8 cellular contexts compared by ENCODE assay signal in genomic region chr5:141604318-141604717, GRCh38. TPM values are rescaled to one million over a fixed set of nuclear protein-coding genes. Genes with fewer than 3 reads are reported as not detected.
DNase-seq lines count a peak whose midpoint lies in the region; ATAC-seq, FAIRE-seq and TF ChIP-seq lines count a peak whose summit lies in the region.

No MANE protein-coding gene starts in this region.

- TF ChIP-seq EP300 in H1 (IDR thresholded peaks at IDR 0.05; ENCODE audit: borderline replicate concordance in 1 of 2, low read depth in 2 of 2, low read length in 2 of 2), result no peak

- no peak overlapping the region for H2BK15ac ChIP-seq in H1 (ENCODE audit: low read length)

- peaks cover 33% of the 10 kb centered on the region for H3K36me3 ChIP-seq in RWPE2 (ENCODE audit: low read depth)
- no peaks in the 10 kb centered on the region for H3K36me3 ChIP-seq in H1 (ENCODE audit: control insufficient read depth in 2 of 4, insufficient read depth in 4 of 4, low read length in 3 of 4)

- CTCF ChIA-PET in H1 (lab: Charles Lee; ENCODE audit: partially characterized antibody), result interaction anchor here (0.9 to 4.0 kb wide), 3 partner anchors 10 to 15 kb away, joined by 3 to 41 read pairs (median 19); partner anchors contain the start of gene DIAPH1

- TF ChIP-seq RAD21 in H1 (IDR thresholded peaks at IDR 0.05 in 1 of 2, conservative IDR thresholded peaks at IDR 0.05 in 1 of 2; ENCODE audit: low read depth in 2 of 2, low read length in 2 of 2), result no peak

- H3K79me2 ChIP-seq in H1 (ENCODE audit: control insufficient read depth in 1 of 2, insufficient read depth in 2 of 2, low read length in 2 of 2), result peaks cover 9 to 94% of the 10 kb centered on the region in 2 experiments; a peak in 3 of 4 replicates

- peaks cover 72% of the 10 kb centered on the region for H3K4me1 Mint-ChIP-seq in activated CD4-positive, alpha-beta T cell treated with anti-CD3 and anti-CD28 coated beads, Interleukin-2, amount 10 ng/mL, durations not matched to agents 24 days and 14 days
- H3K4me1 Mint-ChIP-seq in naive B cell, result peaks cover 56 to 75% (median 60%) of the 10 kb centered on the region in 3 donors

- H3K4me2 ChIP-seq in H1 (ENCODE audit: insufficient read depth in 1 of 2, low read depth in 2 of 2, low read length in 2 of 2), result no peak overlapping the region

- H3K4me3 Mint-ChIP-seq in activated CD4-positive, alpha-beta T cell treated with anti-CD3 and anti-CD28 coated beads, Interleukin-2, amount 10 ng/mL, durations not matched to agents 24 days and 14 days, result peak overlapping the region; percentile 70
- H3K4me3 Mint-ChIP-seq in naive B cell, result peak overlapping the region in 7 of 8 donors; percentile 54 to 77 (median 69)

- H3K36me3 Mint-ChIP-seq in activated CD4-positive, alpha-beta T cell treated with anti-CD3 and anti-CD28 coated beads, Interleukin-2, amount 10 ng/mL, durations not matched to agents 24 days and 14 days (ENCODE audit: low read depth), result peaks cover 15% of the 10 kb centered on the region
- no peaks in the 10 kb centered on the region for H3K36me3 Mint-ChIP-seq in naive B cell

- no peak for TF ChIP-seq CTCF in RWPE2 (IDR thresholded peaks at IDR 0.05; ENCODE audit: poor library complexity, severe bottlenecking)
- no peak for TF ChIP-seq CTCF in H1 (IDR thresholded peaks at IDR 0.05; ENCODE audit: control extremely low read depth in 1 of 3, insufficient read depth in 1 of 3, low read depth in 1 of 3, low read length in 3 of 3)

- intact Hi-C loops in activated CD4-positive, alpha-beta T cell treated with anti-CD3 and anti-CD28 coated beads, Interleukin-2, amount 10 ng/mL, durations not matched to agents 24 days and 14 days (cut with micrococcal nuclease), result no loop called here

- H4K8ac ChIP-seq in H1 (ENCODE audit: extremely low read depth, insufficient read depth, low read length), result no peak overlapping the region

- H3K14ac ChIP-seq in H1 (ENCODE audit: insufficient read length), result no peak overlapping the region

- H4K5ac ChIP-seq in H1 (ENCODE audit: insufficient read length, low read depth, low read length), result no peak overlapping the region

- H3K79me1 ChIP-seq in H1 (ENCODE audit: low read depth, low read length), result peaks cover 7% of the 10 kb centered on the region

- H3K56ac ChIP-seq in H1 (replicated peaks; ENCODE audit: insufficient read length, low read depth, low read length), result no peak overlapping the region

- no peak overlapping the region for H2BK20ac ChIP-seq in H1 (ENCODE audit: low read length)

- H3K27ac ChIP-seq in RWPE2 (ENCODE audit: poor library complexity, severe bottlenecking) (peak overlapping the region; percentile 75), H1 (ENCODE audit: low read depth, low read length) (no peak overlapping the region)

- WGBS in H1 (ENCODE audit: extremely low coverage in 1 of 2, insufficient coverage in 1 of 2, insufficient read length in 1 of 2, insufficient replicate concordance in 2 of 2, low coverage in 1 of 2, low lambda C conversion rate in 2 of 2, missing lambda C conversion rate in 1 of 2), 2 experiments, result 87% methylated on average over 3 of the region's 3 CpGs; no CpG with 5 or more reads in 1 of the 2 experiments

- no peak overlapping the region for H3K18ac ChIP-seq in H1 (ENCODE audit: extremely low read depth, low read length)

- no peak overlapping the region for H2BK5ac ChIP-seq in H1 (ENCODE audit: low read depth, low read length)

- H4K91ac ChIP-seq in H1 (replicated peaks; ENCODE audit: insufficient read length, low read length), result no peak overlapping the region

- no peaks in the 10 kb centered on the region for H3K9me3 ChIP-seq in RWPE2 (ENCODE audit: severe bottlenecking)
- no peaks in the 10 kb centered on the region for H3K9me3 ChIP-seq in H1 (ENCODE audit: insufficient read depth in 2 of 2, low read depth in 1 of 2, low read length in 1 of 2)

- H3K9me3 Mint-ChIP-seq in activated CD4-positive, alpha-beta T cell treated with anti-CD3 and anti-CD28 coated beads, Interleukin-2, amount 10 ng/mL, durations not matched to agents 24 days and 14 days, result no peaks in the 10 kb centered on the region
- no peaks in the 10 kb centered on the region for H3K9me3 Mint-ChIP-seq in naive B cell

- H3K4me1 ChIP-seq in RWPE2 (ENCODE audit: insufficient read depth, poor library complexity, severe bottlenecking), result peaks cover 51% of the 10 kb centered on the region
- H3K4me1 ChIP-seq in H1 (replicated peaks in 1 of 4; ENCODE audit: control insufficient read depth in 3 of 4, insufficient read depth in 4 of 4, low read length in 3 of 4), result no peaks in the 10 kb centered on the region; a peak in 1 of 7 replicates

- peak; percentile 98 for ATAC-seq in RWPE2 (ENCODE audit: low read depth)
- ATAC-seq in naive B cell (ENCODE audit: low read depth in 2 of 2), result no peak
- no peak for ATAC-seq in GM21723 (IDR thresholded peaks at IDR 0.05; ENCODE audit: unreplicated experiment)
- no peak for ATAC-seq in GM18907 (IDR thresholded peaks at IDR 0.05; ENCODE audit: unreplicated experiment)

- no peaks in the 10 kb centered on the region for H3K27me3 Mint-ChIP-seq in activated CD4-positive, alpha-beta T cell treated with anti-CD3 and anti-CD28 coated beads, Interleukin-2, amount 10 ng/mL, durations not matched to agents 24 days and 14 days
- no peaks in the 10 kb centered on the region for H3K27me3 Mint-ChIP-seq in naive B cell

- H2BK12ac ChIP-seq in H1 (ENCODE audit: low read depth, low read length), result no peak overlapping the region

- H3K4me3 ChIP-seq in RWPE2 (ENCODE audit: severe bottlenecking), result no peak overlapping the region
- H3K4me3 ChIP-seq in H1 (ENCODE audit: extremely low read depth in 1 of 4, insufficient read depth in 2 of 4, low read depth in 3 of 4, low read length in 4 of 4), result no peak overlapping the region

- H3K27me3 ChIP-seq in RWPE2 (ENCODE audit: insufficient read depth, poor library complexity, severe bottlenecking), result no peaks in the 10 kb centered on the region
- no peaks in the 10 kb centered on the region for H3K27me3 ChIP-seq in H1 (replicated peaks in 1 of 4; ENCODE audit: control insufficient read depth in 3 of 4, extremely low read depth in 1 of 4, insufficient read depth in 3 of 4, low read length in 3 of 4)

- H3K27ac Mint-ChIP-seq in activated CD4-positive, alpha-beta T cell treated with anti-CD3 and anti-CD28 coated beads, Interleukin-2, amount 10 ng/mL, durations not matched to agents 24 days and 14 days, result peak overlapping the region; percentile 77
- peak overlapping the region in 5 of 6 donors; percentile 72 to 92 (median 91) for H3K27ac Mint-ChIP-seq in naive B cell

- no peaks in the 10 kb centered on the region for H3K23me2 ChIP-seq in H1 (ENCODE audit: low read depth, low read length)

- no peak overlapping the region for H2AFZ ChIP-seq in H1 (ENCODE audit: low read length)

- peak; percentile 72 for DNase-seq in activated CD4-positive, alpha-beta T cell treated with anti-CD3 and anti-CD28 coated beads, Interleukin-2, amount 10 ng/mL, durations not matched to agents 24 days and 14 days
- no peak for DNase-seq in activated CD4-positive, alpha-beta T cell treated with anti-CD3 and anti-CD28 coated beads for 4 hours
- DNase-seq in RWPE2 (ENCODE audit: low spot score) (peak; percentile 83), H1 (ENCODE audit: low read depth in 1 of 2, low spot score in 2 of 2) (no peak), naive B cell (peak; percentile 15), NCI-H774 (lab: John Stamatoyannopoulos, UW) (no peak)

- POLR2A ChIA-PET in H1 (lab: Charles Lee; ENCODE audit: partially characterized antibody), result interaction anchor here (0.9 to 7.9 kb wide), 3 partner anchors 12 to 36 kb away, joined by 3 to 55 read pairs (median 7); partner anchors contain the start of genes DIAPH1, HDAC3 and RELL2

- no peak overlapping the region for H3K23ac ChIP-seq in H1 (ENCODE audit: insufficient read length)

- FAIRE-seq in H1 (lab: Jason Lieb, UNC), result no peak

- no peak for TF ChIP-seq POLR2A in H1 (IDR thresholded peaks at IDR 0.05; ENCODE audit: control extremely low read depth in 1 of 2, low read depth in 2 of 2, low read length in 2 of 2)

- no peak overlapping the region for H3K4ac ChIP-seq in H1 (replicated peaks; ENCODE audit: insufficient read length, low read depth, low read length)

- H4K20me1 ChIP-seq in H1 (replicated peaks in 1 of 2; ENCODE audit: control insufficient read depth in 1 of 2, insufficient read depth in 2 of 2, low read length in 2 of 2), result peaks cover 4 to 10% of the 10 kb centered on the region in 2 experiments

- H2BK120ac ChIP-seq in H1 (replicated peaks; ENCODE audit: low read depth, low read length), result no peak overlapping the region

- H3K9ac ChIP-seq in H1 (replicated peaks in 1 of 4; ENCODE audit: extremely low read depth in 1 of 4, low read depth in 3 of 4, low read length in 3 of 4), result no peak overlapping the region; a peak in 1 of 7 replicates

- no peak overlapping the region for H2AK5ac ChIP-seq in H1 (ENCODE audit: low read depth, low read length)

RNA-seq across cellular contexts. Expression of gene DIAPH1, which starts 14.5 kb away (rescaled TPM):
- total RNA-seq in activated CD4-positive, alpha-beta T cell treated with anti-CD3 and anti-CD28 coated beads, Interleukin-2, amount 10 ng/mL, durations not matched to agents 24 days and 14 days, result 225 and 232 TPM in 2 replicates
- 107 and 114 TPM in 2 replicates for total RNA-seq in H1 (2021; fragmentation: NEBNext Ultra II Directional; extraction: Animal tissue kit (Norgen Biotek cat#: 25700))
- polyA plus RNA-seq in H1 (2011; rRNA removed) (61.2 and 70.9 TPM in 2 replicates), naive B cell (ENCODE audit: low read depth in 6 of 6) (10 to 100 TPM; 29.5 to 54.9 (median 45.9) TPM)
- polyA plus RNA-seq in H1 (2011; cell fraction: cytosol; rRNA removed), result 48.9 TPM
- polyA plus RNA-seq in H1 (2011; cell fraction: nucleus; rRNA removed), result 141 TPM
- polyA plus RNA-seq in H1 (2012, experiment 1 of 2), result 75.5 to 89.0 TPM (median 87.1 TPM) in 4 replicates
- polyA plus RNA-seq in H1 (2012, experiment 2 of 2), result 29.3 TPM
- polyA plus RNA-seq in H1 (2013, experiment 1 of 2), result 88.0 TPM
- 97.4 TPM for polyA plus RNA-seq in H1 (2013, experiment 2 of 2)
- polyA minus RNA-seq in H1 (2011; rRNA and poly(A)+ RNA removed), result 87.4 and 92.8 TPM in 2 replicates
- 48.5 TPM for polyA minus RNA-seq in H1 (2011; cell fraction: cytosol; rRNA and poly(A)+ RNA removed)
- 88.3 TPM for polyA minus RNA-seq in H1 (2011; cell fraction: nucleus; rRNA and poly(A)+ RNA removed)

RNA-seq across cellular contexts. Expression of gene HDAC3, which starts 32.3 kb away (rescaled TPM):
- 88.1 and 92.3 TPM in 2 replicates for total RNA-seq in activated CD4-positive, alpha-beta T cell treated with anti-CD3 and anti-CD28 coated beads, Interleukin-2, amount 10 ng/mL, durations not matched to agents 24 days and 14 days
- 98.5 and 99.0 TPM in 2 replicates for total RNA-seq in H1 (2021; fragmentation: NEBNext Ultra II Directional; extraction: Animal tissue kit (Norgen Biotek cat#: 25700))
- polyA plus RNA-seq in H1 (2011; rRNA removed), result 120 and 124 TPM in 2 replicates
- 136 TPM for polyA plus RNA-seq in H1 (2011; cell fraction: cytosol; rRNA removed)
- 146 TPM for polyA plus RNA-seq in H1 (2011; cell fraction: nucleus; rRNA removed)
- polyA plus RNA-seq in H1 (2012, experiment 1 of 2), result 97.2 to 108 TPM (median 102 TPM) in 4 replicates
- 126 TPM for polyA plus RNA-seq in H1 (2012, experiment 2 of 2)
- polyA plus RNA-seq in H1 (2013, experiment 1 of 2), result 75.7 TPM
- polyA plus RNA-seq in H1 (2013, experiment 2 of 2), result 75.1 TPM
- 143 and 172 TPM in 2 replicates for polyA minus RNA-seq in H1 (2011; rRNA and poly(A)+ RNA removed)
- 76.8 TPM for polyA minus RNA-seq in H1 (2011; cell fraction: cytosol; rRNA and poly(A)+ RNA removed)
- 65.7 TPM for polyA minus RNA-seq in H1 (2011; cell fraction: nucleus; rRNA and poly(A)+ RNA removed)
- polyA plus RNA-seq in naive B cell (ENCODE audit: low read depth in 6 of 6), result 100 to 1,000 TPM in 3 of 6 donors, 10 to 100 TPM in 3; 88.0 to 173 (median 99.5) TPM

RNA-seq across cellular contexts. Expression of gene RELL2, which starts 32.5 kb away (rescaled TPM):
- total RNA-seq in activated CD4-positive, alpha-beta T cell treated with anti-CD3 and anti-CD28 coated beads, Interleukin-2, amount 10 ng/mL, durations not matched to agents 24 days and 14 days, result 24.1 TPM in 2 replicates
- 18.6 and 19.2 TPM in 2 replicates for total RNA-seq in H1 (2021; fragmentation: NEBNext Ultra II Directional; extraction: Animal tissue kit (Norgen Biotek cat#: 25700))
- polyA plus RNA-seq in H1 (2011; rRNA removed) (23.7 and 33.1 TPM in 2 replicates), naive B cell (ENCODE audit: low read depth in 6 of 6) (1 to 10 TPM; 1.3 to 3.8 (median 2.3) TPM)
- polyA plus RNA-seq in H1 (2011; cell fraction: cytosol; rRNA removed), result 31.2 TPM
- polyA plus RNA-seq in H1 (2011; cell fraction: nucleus; rRNA removed), result 117 TPM
- polyA plus RNA-seq in H1 (2012, experiment 1 of 2), result 12.5 to 21.6 TPM (median 17.8 TPM) in 4 replicates
- 17.0 TPM for polyA plus RNA-seq in H1 (2012, experiment 2 of 2)
- 19.0 TPM for polyA plus RNA-seq in H1 (2013, experiment 1 of 2)
- polyA plus RNA-seq in H1 (2013, experiment 2 of 2), result 17.6 TPM
- 11.9 and 13.3 TPM in 2 replicates for polyA minus RNA-seq in H1 (2011; rRNA and poly(A)+ RNA removed)
- 7.9 TPM for polyA minus RNA-seq in H1 (2011; cell fraction: cytosol; rRNA and poly(A)+ RNA removed)
- polyA minus RNA-seq in H1 (2011; cell fraction: nucleus; rRNA and poly(A)+ RNA removed), result 18.7 TPM

RNA-seq across cellular contexts. Expression of gene FCHSD1, which starts 46.9 kb away (rescaled TPM):
- total RNA-seq in activated CD4-positive, alpha-beta T cell treated with anti-CD3 and anti-CD28 coated beads, Interleukin-2, amount 10 ng/mL, durations not matched to agents 24 days and 14 days, result 33.1 and 34.5 TPM in 2 replicates
- 30.1 and 32.2 TPM in 2 replicates for total RNA-seq in H1 (2021; fragmentation: NEBNext Ultra II Directional; extraction: Animal tissue kit (Norgen Biotek cat#: 25700))
- polyA plus RNA-seq in H1 (2011; rRNA removed), result 22.0 and 36.8 TPM in 2 replicates
- 51.4 TPM for polyA plus RNA-seq in H1 (2011; cell fraction: cytosol; rRNA removed)
- 345 TPM for polyA plus RNA-seq in H1 (2011; cell fraction: nucleus; rRNA removed)
- 26.3 to 30.1 TPM (median 27.0 TPM) in 4 replicates for polyA plus RNA-seq in H1 (2012, experiment 1 of 2)
- polyA plus RNA-seq in H1 (2012, experiment 2 of 2), result 13.2 TPM
- 22.6 TPM for polyA plus RNA-seq in H1 (2013, experiment 1 of 2)
- polyA plus RNA-seq in H1 (2013, experiment 2 of 2), result 19.8 TPM
- 16.2 and 17.4 TPM in 2 replicates for polyA minus RNA-seq in H1 (2011; rRNA and poly(A)+ RNA removed)
- 15.9 TPM for polyA minus RNA-seq in H1 (2011; cell fraction: cytosol; rRNA and poly(A)+ RNA removed)
- polyA minus RNA-seq in H1 (2011; cell fraction: nucleus; rRNA and poly(A)+ RNA removed), result 56.3 TPM
- polyA plus RNA-seq in naive B cell (ENCODE audit: low read depth in 6 of 6), result 10 to 100 TPM in 2 of 6 donors, 1 to 10 TPM in 4; 4.9 to 12.1 (median 8.2) TPM

Comparison
In these comparisons a context has a peak if more than half of its experiments do, and no peak if none do; other contexts are left out.
1. DNase-seq: peak in activated CD4-positive, alpha-beta T cell treated with anti-CD3 and anti-CD28 coated beads, Interleukin-2, amount 10 ng/mL, durations not matched to agents 24 days and 14 days (single experiment), RWPE2 (single experiment) and naive B cell (single experiment); none in activated CD4-positive, alpha-beta T cell treated with anti-CD3 and anti-CD28 coated beads for 4 hours (0 of 2), H1 (0 of 2) and NCI-H774 (single experiment).